Comparison of ENCODE assay signal across 10 cellular contexts in genomic region chrX:5979338-5979737, GRCh38.
"Had no signal": no experiment of that assay in that cellular context is flagged by ENCODE, and none has a peak within 500 bp of the region (broad histone marks: within the 10 kb centered on the region; RNA-seq: fewer than 3 reads in every experiment).

No MANE protein-coding gene starts in this region.

- H3K4me2 ChIP-seq: GM23338 had no signal

- H3K4me1 ChIP-seq: HAP-1 had no signal

- H2AFZ ChIP-seq: GM23338 had no signal

- H3K4me3 ChIP-seq: GM23338, HAP-1, K562 had no signal

- DNase-seq: H7, HFFc6, IMR-90, KG1 had no signal

- H3K36me3 ChIP-seq: HAP-1 had no signal

- ATAC-seq: GM23338, HCT116, K562 had no signal

- H3K27ac Mint-ChIP-seq: GM23338, HFFc6 had no signal

- H3K9me3 Mint-ChIP-seq: GM23338 had no signal

- H3K4me3 Mint-ChIP-seq: GM23338, HFFc6 had no signal

- H3K9me3 ChIP-seq: HAP-1 had no signal

- FAIRE-seq: H1, HTR-8/SVneo, K562 had no signal
